In genomic region chr2:54050445-54050844, GRCh38 we compare ENCODE assay signal across 7 cellular contexts.
"Had no signal": no experiment of that assay in that cellular context is flagged by ENCODE, and none has a peak within 500 bp of the region (broad histone marks: within the 10 kb centered on the region; RNA-seq: fewer than 3 reads in every experiment).

No MANE protein-coding gene starts in this region.

- H2AFZ ChIP-seq: GM23338 had no signal

- ATAC-seq: GM23338 had no signal

- H3K4me2 ChIP-seq: GM23338 had no signal

- FAIRE-seq: H1, H54 had no signal

- H3K27ac ChIP-seq: HL-60 had no signal

- DNase-seq: H9, HCEC 1CT, KG1 had no signal

- H3K4me3 ChIP-seq: GM23338 had no signal
